ENCODE assay signal across 8 cellular contexts in genomic region chr9:125650271-125650737, GRCh38. TPM values are rescaled to one million over a fixed set of nuclear protein-coding genes. Genes with fewer than 3 reads are reported as not detected.
DNase-seq lines count a peak whose midpoint lies in the region; ATAC-seq and TF ChIP-seq lines count a peak whose summit lies in the region.

No MANE protein-coding gene starts in this region.

- DNase-seq in activated CD4-positive, CD25-positive, alpha-beta regulatory T cell treated with anti-CD3 and anti-CD28 coated beads, Interleukin-2, amount 50 U/mL, for 72 hours: no peak
- DNase-seq in NOMO-1 treated with dmso at 0.1 percent for 144 hours (lab: John Stamatoyannopoulos, UW; ENCODE audit: unreplicated experiment) (peak; percentile 99), endothelial cell (ENCODE audit: low spot score) (no peak), BE2C (no peak), C1 segment of cervical spinal cord (lab: John Stamatoyannopoulos, UW) (no peak)

- no peaks in the 10 kb centered on the region for H3K9me3 Mint-ChIP-seq in endothelial cell (ENCODE audit: unreplicated experiment)

- H3K27ac ChIP-seq in subcutaneous abdominal adipose tissue (ENCODE audit: low read depth, low read length): peak overlapping the region; percentile 12

- no peaks in the 10 kb centered on the region for H3K36me3 Mint-ChIP-seq in endothelial cell (ENCODE audit: low read depth, unreplicated experiment)

- ATAC-seq in activated CD4-positive, CD25-positive, alpha-beta regulatory T cell treated with anti-CD3 and anti-CD28 coated beads, Interleukin-2, amount 50 U/mL, for 24 hours: peak; percentile 70 to 82
- peak; percentile 58 for ATAC-seq in HG02623 (IDR thresholded peaks at IDR 0.05; ENCODE audit: unreplicated experiment)

- H3K4me3 ChIP-seq in subcutaneous abdominal adipose tissue (ENCODE audit: low read depth in 1 of 5, low read length in 5 of 5): no peak overlapping the region
- no peak overlapping the region for H3K4me3 ChIP-seq in BE2C (ENCODE audit: low read depth, low read length)

- peaks cover 0 to 4% (median 0%) of the 10 kb centered on the region in 5 donors for H3K36me3 ChIP-seq in subcutaneous abdominal adipose tissue (ENCODE audit: control insufficient read depth in 5 of 5, insufficient read depth in 5 of 5, low read length in 5 of 5)
- H3K36me3 ChIP-seq in BE2C: no peaks in the 10 kb centered on the region

- no peaks in the 10 kb centered on the region for H3K27me3 ChIP-seq in subcutaneous abdominal adipose tissue (ENCODE audit: control insufficient read depth in 5 of 5, insufficient read depth in 4 of 5, low read length in 5 of 5)
- H3K27me3 ChIP-seq in BE2C: no peaks in the 10 kb centered on the region

- peaks cover 36% of the 10 kb centered on the region for H3K4me1 Mint-ChIP-seq in endothelial cell (ENCODE audit: unreplicated experiment)

- H3K4me3 Mint-ChIP-seq in endothelial cell (ENCODE audit: unreplicated experiment): no peak overlapping the region

- TF ChIP-seq CTCF in endothelial cell (IDR thresholded peaks at IDR 0.05; ENCODE audit: unreplicated experiment): no peak
- TF ChIP-seq CTCF in BE2C (IDR thresholded peaks at IDR 0.05; ENCODE audit: low read depth, low read length): no peak

- peaks cover 2% of the 10 kb centered on the region for H3K27me3 Mint-ChIP-seq in endothelial cell (ENCODE audit: unreplicated experiment)

- H3K27ac Mint-ChIP-seq in endothelial cell (ENCODE audit: unreplicated experiment): peak overlapping the region; percentile 65

- H3K4me1 ChIP-seq in subcutaneous abdominal adipose tissue (ENCODE audit: control insufficient read depth in 5 of 5, insufficient read depth in 5 of 5, low read length in 5 of 5): peaks cover 4 to 43% (median 25%) of the 10 kb centered on the region in 5 donors
- H3K4me1 ChIP-seq in BE2C: peaks cover 15% of the 10 kb centered on the region

- H3K9me3 ChIP-seq in subcutaneous abdominal adipose tissue (ENCODE audit: control insufficient read depth in 5 of 5, low read length in 5 of 5) (no peaks in the 10 kb centered on the region), BE2C (no peaks in the 10 kb centered on the region)

- H3K9ac ChIP-seq in subcutaneous abdominal adipose tissue (ENCODE audit: low read length in 5 of 5): no peak overlapping the region

RNA-seq across cellular contexts. Expression of gene MAPKAP1, which starts 56.7 kb away (rescaled TPM):
- total RNA-seq in endothelial cell (ENCODE audit: unreplicated experiment): 74.6 TPM
- polyA plus RNA-seq in BE2C (2012; ENCODE audit: insufficient read depth, insufficient read length, low read depth): 91.0 TPM
